ENCODE assay signal across 9 cellular contexts in genomic region chr19:9914001-9914314, GRCh38. TPM values are rescaled to one million over a fixed set of nuclear protein-coding genes. Genes with fewer than 3 reads are reported as not detected.
DNase-seq lines count a peak whose midpoint lies in the region; ATAC-seq and TF ChIP-seq lines count a peak whose summit lies in the region.
"Had no signal": no experiment of that assay in that cellular context is flagged by ENCODE, and none has a peak within 500 bp of the region (broad histone marks: within the 10 kb centered on the region; RNA-seq: fewer than 3 reads in every experiment).

No MANE protein-coding gene starts in this region.

- peak overlapping the region; percentile 98 for H3K4me2 ChIP-seq in neuronal stem cell (ENCODE audit: insufficient read depth, low read length, poor library complexity, severe bottlenecking)

- peaks cover 2% of the 10 kb centered on the region for H3K79me1 ChIP-seq in neuronal stem cell (ENCODE audit: low read depth, low read length)

- no peaks in the 10 kb centered on the region for H3K36me3 ChIP-seq in CD4-positive, alpha-beta memory T cell (ENCODE audit: insufficient read depth, low read length)
- no peaks in the 10 kb centered on the region for H3K36me3 ChIP-seq in RWPE2 (ENCODE audit: low read depth)
- H3K36me3 ChIP-seq in esophagus (ENCODE audit: control insufficient read depth in 2 of 2, insufficient read depth in 2 of 2, low read length in 1 of 2), result no peaks in the 10 kb centered on the region
- H3K36me3 ChIP-seq in neuronal stem cell (replicated peaks in 1 of 2; ENCODE audit: control insufficient read depth in 2 of 2, insufficient read depth in 2 of 2, low read length in 2 of 2), result no peaks in the 10 kb centered on the region

- H3K27me3 ChIP-seq in CD4-positive, alpha-beta memory T cell (ENCODE audit: insufficient read depth, low read length), result peaks cover 20% of the 10 kb centered on the region
- H3K27me3 ChIP-seq in RWPE2 (ENCODE audit: insufficient read depth, poor library complexity, severe bottlenecking) (peaks cover 13% of the 10 kb centered on the region), esophagus (ENCODE audit: control insufficient read depth in 1 of 2, insufficient read depth in 2 of 2, low read length in 2 of 2) (peaks cover 0 to 4% of the 10 kb centered on the region in 2 donors), neuronal stem cell (ENCODE audit: control insufficient read depth in 3 of 3, insufficient read depth in 3 of 3, low read depth in 1 of 3, low read length in 3 of 3) (peaks cover 14 to 33% (median 28%) of the 10 kb centered on the region in 3 experiments)

- peak overlapping the region; percentile 51 for H2AK5ac ChIP-seq in neuronal stem cell (ENCODE audit: low read depth, low read length)

- peaks cover 4 to 18% (median 7%) of the 10 kb centered on the region in 4 donors for H3K4me1 Mint-ChIP-seq in CD4-positive, alpha-beta memory T cell

- no peak overlapping the region for H3K14ac ChIP-seq in neuronal stem cell (ENCODE audit: low read length)

- peak overlapping the region; percentile 61 to 81 (median 78) for H3K4me3 Mint-ChIP-seq in CD4-positive, alpha-beta memory T cell

- peaks cover 15% of the 10 kb centered on the region for H3K4me1 ChIP-seq in CD4-positive, alpha-beta memory T cell (ENCODE audit: insufficient read depth, low read length)
- H3K4me1 ChIP-seq in RWPE2 (ENCODE audit: insufficient read depth, poor library complexity, severe bottlenecking) (no peaks in the 10 kb centered on the region), esophagus (ENCODE audit: control insufficient read depth in 2 of 2, insufficient read depth in 2 of 2, low read length in 1 of 2) (peaks cover 3 to 6% of the 10 kb centered on the region in 2 donors), neuronal stem cell (ENCODE audit: control insufficient read depth in 2 of 2, insufficient read depth in 1 of 2, low read depth in 1 of 2, low read length in 2 of 2) (peaks cover 3 to 5% of the 10 kb centered on the region in 2 donors)

- H3K23ac ChIP-seq in neuronal stem cell (ENCODE audit: low read depth, low read length, poor library complexity), result peak overlapping the region; percentile 75

- no peak for DNase-seq in CD4-positive, alpha-beta memory T cell
- DNase-seq in RWPE2 (ENCODE audit: low spot score) (no peak), neuronal stem cell (ENCODE audit: low spot score) (no peak)
- DNase-seq in stimulated activated naive CD4-positive, alpha-beta T cell treated with Interleukin-2 at 50 U/mL for 16 hours (lab: John Stamatoyannopoulos, UW), result no peak
- DNase-seq in stimulated activated CD8-positive, alpha-beta memory T cell treated with anti-CD3 and anti-CD28 coated beads, Interleukin-4, amount 100 ng/mL, for 48 hours, result no peak
- DNase-seq: NCI-H187 treated with DMSO at 0.1 percent for 48 hours had no signal

- H3K27me3 Mint-ChIP-seq in CD4-positive, alpha-beta memory T cell, result peaks cover 20 to 32% of the 10 kb centered on the region in 2 donors

- POLR2A ChIA-PET in CD4-positive, alpha-beta memory T cell (lab: Charles Lee; ENCODE audit: partially characterized antibody), result interaction anchor here (2.0 kb wide), 1 partner anchor 79 kb away, joined by 5 read pairs; the partner anchor contains the start of gene PIN1

- peak overlapping the region; percentile 89 for H2AFZ ChIP-seq in neuronal stem cell (ENCODE audit: low read length)

- no peak for TF ChIP-seq CTCF in RWPE2 (IDR thresholded peaks at IDR 0.05; ENCODE audit: poor library complexity, severe bottlenecking)

- no peak overlapping the region for H3K27ac Mint-ChIP-seq in CD4-positive, alpha-beta memory T cell

- H2BK15ac ChIP-seq in neuronal stem cell (ENCODE audit: low read length), result no peak overlapping the region

- H4K8ac ChIP-seq in neuronal stem cell (ENCODE audit: low read depth, low read length), result no peak overlapping the region

- H2BK5ac ChIP-seq in neuronal stem cell (ENCODE audit: low read length), result no peak overlapping the region

- WGBS in esophagus, 2 donors, result 0 to 3% methylated on average over 14 to 27 of the region's 27 CpGs
- no CpG with 5 or more reads among the region's 27 CpGs for WGBS in neuronal stem cell (ENCODE audit: extremely low coverage in 2 of 2, insufficient read length in 2 of 2, insufficient replicate concordance in 1 of 2), 2 donors

- ATAC-seq in RWPE2 (ENCODE audit: low read depth) (no peak), GM21390 (IDR thresholded peaks at IDR 0.05; ENCODE audit: unreplicated experiment) (no peak)
- no peak for ATAC-seq in activated CD4-positive, CD25-positive, alpha-beta regulatory T cell treated with anti-CD3 and anti-CD28 coated beads, Interleukin-2, amount 50 U/mL, for 24 hours

- intact Hi-C loops in CD4-positive, alpha-beta memory T cell (cut with micrococcal nuclease), result loop anchor here (1.0 to 2.0 kb wide), 8 partner anchors 55 to 778 kb away; partner anchors contain the start of genes PIN1 and ZNF561

- H4K91ac ChIP-seq in neuronal stem cell (ENCODE audit: low read depth, low read length, poor library complexity), result no peak overlapping the region

- peak overlapping the region; percentile 95 for H3K18ac ChIP-seq in neuronal stem cell (ENCODE audit: low read length)

- CTCF ChIA-PET in CD4-positive, alpha-beta memory T cell (lab: Charles Lee; ENCODE audit: partially characterized antibody), result interaction anchor here (1.0 kb wide), 1 partner anchor 79 kb away, joined by 3 read pairs; the partner anchor contains the start of gene PIN1

- H3K36me3 Mint-ChIP-seq in CD4-positive, alpha-beta memory T cell, result no peaks in the 10 kb centered on the region

- peak overlapping the region; percentile 14 to 64 for H3K4me3 ChIP-seq in CD4-positive, alpha-beta memory T cell (ENCODE audit: low read length in 2 of 2)
- H3K4me3 ChIP-seq in RWPE2 (ENCODE audit: severe bottlenecking) (peak overlapping the region; percentile 39), esophagus (ENCODE audit: low read depth in 1 of 2, low read length in 2 of 2) (peak overlapping the region; percentile 29 to 50), neuronal stem cell (ENCODE audit: low read length in 2 of 2) (peak overlapping the region; percentile 43 to 81)

- no peak overlapping the region for H3K27ac ChIP-seq in CD4-positive, alpha-beta memory T cell (ENCODE audit: low read depth, low read length)
- no peak overlapping the region for H3K27ac ChIP-seq in RWPE2 (ENCODE audit: poor library complexity, severe bottlenecking)
- no peak overlapping the region for H3K27ac ChIP-seq in esophagus (ENCODE audit: low read depth in 2 of 2, low read length in 1 of 2)
- no peak overlapping the region for H3K27ac ChIP-seq in neuronal stem cell (replicated peaks; ENCODE audit: low read length)

- H3K9me3 ChIP-seq in CD4-positive, alpha-beta memory T cell (ENCODE audit: control insufficient read depth in 1 of 2, low read length in 2 of 2), result no peaks in the 10 kb centered on the region
- H3K9me3 ChIP-seq in RWPE2 (ENCODE audit: severe bottlenecking), result no peaks in the 10 kb centered on the region
- H3K9me3 ChIP-seq in esophagus (ENCODE audit: control insufficient read depth in 2 of 2, insufficient read depth in 1 of 2, low read depth in 1 of 2, low read length in 1 of 2), result no peaks in the 10 kb centered on the region
- no peaks in the 10 kb centered on the region for H3K9me3 ChIP-seq in neuronal stem cell (replicated peaks in 1 of 2; ENCODE audit: control insufficient read depth in 2 of 2, insufficient read depth in 1 of 2, low read depth in 1 of 2, low read length in 2 of 2)

- H2BK12ac ChIP-seq in neuronal stem cell (ENCODE audit: low read length), result no peak overlapping the region

- H3K9ac ChIP-seq in neuronal stem cell (ENCODE audit: low read depth, low read length, poor library complexity), result peak overlapping the region; percentile 74

- no peak overlapping the region for H3K4ac ChIP-seq in neuronal stem cell (ENCODE audit: low read length)

- peaks cover 0 to 2% (median 0%) of the 10 kb centered on the region in 8 donors for H3K9me3 Mint-ChIP-seq in CD4-positive, alpha-beta memory T cell

- H2BK120ac ChIP-seq in neuronal stem cell (ENCODE audit: low read depth, low read length), result no peak overlapping the region

RNA-seq across cellular contexts. Expression of gene OLFM2, which starts 22.4 kb away (rescaled TPM):
- total RNA-seq in CD4-positive, alpha-beta memory T cell, result 10 to 100 TPM; 10.1 to 10.4 TPM
- 1 to 10 TPM; 5.0 to 8.8 TPM for polyA plus RNA-seq in CD4-positive, alpha-beta memory T cell
- polyA plus RNA-seq in esophagus, result 1 to 10 TPM; 4.8 to 5.7 TPM
- polyA plus RNA-seq in neuronal stem cell (2013, experiment 1 of 2), result 16.6 TPM
- 17.4 TPM for polyA plus RNA-seq in neuronal stem cell (2013, experiment 2 of 2)
